ENCODE assay signal across 8 cellular contexts in the genomic region with DNA sequence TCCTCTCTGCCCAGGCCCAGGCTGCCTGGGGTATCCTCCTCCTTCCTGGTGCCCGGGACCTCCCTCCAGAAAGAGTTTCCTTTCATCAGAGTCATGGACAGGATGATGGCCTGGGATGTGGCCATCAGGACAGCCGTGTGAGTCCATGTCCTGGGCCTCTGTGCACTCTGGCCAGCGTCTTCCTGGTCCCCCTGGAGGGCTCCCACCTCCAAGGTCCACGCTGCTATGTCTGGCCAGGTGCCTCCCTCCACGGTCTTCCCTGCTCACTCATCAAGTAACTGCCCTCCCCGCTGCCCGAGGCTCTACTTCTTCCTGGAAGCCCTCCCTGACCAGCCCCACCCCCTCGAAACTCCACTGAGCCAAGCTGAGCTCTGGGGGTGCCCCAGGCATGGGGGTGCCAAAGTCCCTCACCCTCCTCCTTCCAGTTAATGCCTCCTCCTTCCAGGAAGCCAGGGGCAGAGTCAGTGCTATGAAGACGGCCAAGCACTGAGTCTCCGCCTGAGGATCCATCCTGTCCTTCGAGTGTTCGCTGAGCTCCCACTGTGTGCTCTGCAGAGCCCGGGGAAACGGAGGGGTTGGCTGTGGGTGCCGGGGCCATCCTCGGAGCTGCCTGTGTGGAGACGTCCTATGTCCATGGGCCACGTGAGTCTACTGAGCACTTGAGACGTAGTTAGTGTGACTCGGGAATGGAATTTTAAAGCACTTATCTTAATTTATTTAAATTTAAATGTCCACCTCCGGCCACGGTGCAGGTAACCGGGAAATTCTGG.
"Had no signal": no experiment of that assay in that cellular context is flagged by ENCODE, and none has a peak within 500 bp of the region (broad histone marks: within the 10 kb centered on the region; RNA-seq: fewer than 3 reads in every experiment).

No MANE protein-coding gene starts in this region.

- DNase-seq: GM23248, GOT3, H7, HFFc6 had no signal

- H3K36me3 ChIP-seq: HAP-1 had no signal

- H3K9ac ChIP-seq: GM23248 had no signal

- H2AFZ ChIP-seq: GM23248 had no signal

- H3K4me3 ChIP-seq: GM23248, HAP-1 had no signal

- H3K4me1 ChIP-seq: HAP-1 had no signal

- FAIRE-seq: HepG2 had no signal

- ATAC-seq: HCT116, HepG2 had no signal

- H3K27ac ChIP-seq: GM23248, HL-60 had no signal

- H3K9me3 ChIP-seq: HAP-1 had no signal
